In genomic region chr16:23466162-23466885, GRCh38 we compare ENCODE assay signal across 15 cellular contexts. TPM values are rescaled to one million over a fixed set of nuclear protein-coding genes. Genes with fewer than 3 reads are reported as not detected.
DNase-seq lines count a peak whose midpoint lies in the region; ATAC-seq and TF ChIP-seq lines count a peak whose summit lies in the region.
"Had no signal": no experiment of that assay in that cellular context is flagged by ENCODE, and none has a peak within 500 bp of the region (broad histone marks: within the 10 kb centered on the region; RNA-seq: fewer than 3 reads in every experiment).

No MANE protein-coding gene starts in this region.

- intact Hi-C loops in transverse colon (cut with DNase I; ENCODE audit: low total_unique reads) = no loop called here

- H3K27ac ChIP-seq in transverse colon = no peak overlapping the region

- H3K27me3 Mint-ChIP-seq in activated naive CD8-positive, alpha-beta T cell treated with anti-CD3 and anti-CD28 coated beads for 36 hours = no peaks in the 10 kb centered on the region
- H3K27me3 Mint-ChIP-seq: IgD-negative memory B cell; natural killer cell treated with Interleukin-12 subunit alpha and Interleukin-12 subunit beta and Interleukin-15 and Interleukin-18, amount 100 ng/mL, for 72 hours had no signal

- WGBS in transverse colon (ENCODE audit: low coverage in 1 of 2), 2 donors = 83 to 92% methylated on average over 2 to 4 of the region's 4 CpGs

- H3K27me3 ChIP-seq in transverse colon = no peaks in the 10 kb centered on the region

- DNase-seq in AG08395 (ENCODE audit: low spot score) (peak; percentile 62), GM04504 (ENCODE audit: low read depth) (peak; percentile 34), iris pigment epithelial cell (ENCODE audit: low read depth) (peak; percentile 92), transverse colon (no peak), NCI-H1417 treated with DMSO at 0.1 percent for 48 hours (lab: John Stamatoyannopoulos, UW) (no peak)
- DNase-seq in activated naive CD8-positive, alpha-beta T cell treated with anti-CD3 and anti-CD28 coated beads for 36 hours = no peak
- DNase-seq in activated CD4-positive, CD25-positive, alpha-beta regulatory T cell treated with anti-CD3 and anti-CD28 coated beads, Interleukin-2, amount 50 U/mL, for 72 hours = no peak
- DNase-seq: activated CD4-positive, alpha-beta T cell treated with anti-CD3 and anti-CD28 coated beads for 4 hours; activated gamma-delta T cell; SHP77 treated with DMSO at 0.1 percent for 48 hours; stimulated activated CD4-positive, alpha-beta T cell treated with anti-CD3 and anti-CD28 coated beads, Interleukin-15, amount 100 ng/mL, for 24 hours; stimulated activated naive CD4-positive, alpha-beta T cell had no signal

- no peak for TF ChIP-seq EP300 in transverse colon (IDR thresholded peaks at IDR 0.05; ENCODE audit: low read depth)

- no peak for ATAC-seq in HG02588 (IDR thresholded peaks at IDR 0.05; ENCODE audit: unreplicated experiment)

- no peak for TF ChIP-seq POLR2A in transverse colon (IDR thresholded peaks at IDR 0.05)

- no peaks in the 10 kb centered on the region for H3K9me3 Mint-ChIP-seq in activated naive CD8-positive, alpha-beta T cell treated with anti-CD3 and anti-CD28 coated beads for 36 hours
- H3K9me3 Mint-ChIP-seq: IgD-negative memory B cell; natural killer cell treated with Interleukin-12 subunit alpha and Interleukin-12 subunit beta and Interleukin-15 and Interleukin-18, amount 100 ng/mL, for 72 hours had no signal

- peaks cover 0 to 7% (median 4%) of the 10 kb centered on the region in 4 donors for H3K4me1 ChIP-seq in transverse colon

- peaks cover 6% of the 10 kb centered on the region for H3K36me3 Mint-ChIP-seq in activated naive CD8-positive, alpha-beta T cell treated with anti-CD3 and anti-CD28 coated beads for 36 hours
- H3K36me3 Mint-ChIP-seq: IgD-negative memory B cell; natural killer cell treated with Interleukin-12 subunit alpha and Interleukin-12 subunit beta and Interleukin-15 and Interleukin-18, amount 100 ng/mL, for 72 hours had no signal

- H3K9me3 ChIP-seq in transverse colon = no peaks in the 10 kb centered on the region

- H3K4me3 ChIP-seq in transverse colon = no peak overlapping the region

- H3K4me1 Mint-ChIP-seq in activated naive CD8-positive, alpha-beta T cell treated with anti-CD3 and anti-CD28 coated beads for 36 hours = no peaks in the 10 kb centered on the region

- in situ Hi-C loops in transverse colon (cut with MboI; ENCODE audit: low pct_ligation_motif_present in 1 of 4, low pct_unique_long_range_greater_than_20kb in 1 of 4, low sequenced_read_pairs in 3 of 4) = no loop called here

- H3K27ac Mint-ChIP-seq in activated naive CD8-positive, alpha-beta T cell treated with anti-CD3 and anti-CD28 coated beads for 36 hours = peak overlapping the region; percentile 18
- H3K27ac Mint-ChIP-seq: natural killer cell treated with Interleukin-12 subunit alpha and Interleukin-12 subunit beta and Interleukin-15 and Interleukin-18, amount 100 ng/mL, for 72 hours had no signal

- H3K36me3 ChIP-seq in transverse colon = peaks cover 0 to 31% (median 6%) of the 10 kb centered on the region in 4 donors

- TF ChIP-seq CTCF in transverse colon (IDR thresholded peaks at IDR 0.05) = no peak

- no peak overlapping the region for H3K4me3 Mint-ChIP-seq in activated naive CD8-positive, alpha-beta T cell treated with anti-CD3 and anti-CD28 coated beads for 36 hours
- H3K4me3 Mint-ChIP-seq: natural killer cell treated with Interleukin-12 subunit alpha and Interleukin-12 subunit beta and Interleukin-15 and Interleukin-18, amount 100 ng/mL, for 72 hours had no signal

RNA-seq across cellular contexts. Expression of gene COG7, which starts 13.3 kb away (rescaled TPM):
- total RNA-seq in activated naive CD8-positive, alpha-beta T cell treated with anti-CD3 and anti-CD28 coated beads for 36 hours = 10 to 100 TPM; 14.0 to 14.1 TPM
- 100 to 1,000 TPM in 1 of 4 donors, 10 to 100 TPM in 3; 37.1 to 121 (median 54.6) TPM for total RNA-seq in transverse colon

RNA-seq across cellular contexts. Expression of gene GGA2, which starts 44.0 kb away (rescaled TPM):
- total RNA-seq in activated naive CD8-positive, alpha-beta T cell treated with anti-CD3 and anti-CD28 coated beads for 36 hours = 10 to 100 TPM; 70.9 to 80.9 TPM
- total RNA-seq in transverse colon = 10 to 100 TPM; 21.7 to 51.8 (median 36.9) TPM

Comparison
In these comparisons a context has a peak if more than half of its experiments do, and no peak if none do; other contexts are left out.
1. DNase-seq: peak in AG08395 (single experiment), GM04504 (single experiment) and iris pigment epithelial cell (single experiment); none in activated naive CD8-positive, alpha-beta T cell treated with anti-CD3 and anti-CD28 coated beads for 36 hours (single experiment), transverse colon (single experiment), NCI-H1417 treated with DMSO at 0.1 percent for 48 hours (single experiment) and activated CD4-positive, CD25-positive, alpha-beta regulatory T cell treated with anti-CD3 and anti-CD28 coated beads, Interleukin-2, amount 50 U/mL, for 72 hours (single experiment).